In genomic region chr6:11277275-11278206, GRCh38 we compare ENCODE assay signal across 8 cellular contexts. TPM values are rescaled to one million over a fixed set of nuclear protein-coding genes. Genes with fewer than 3 reads are reported as not detected.
A peak's percentile ranks its signal among the peaks of the same experiment; 100 is the strongest.
DNase-seq lines count a peak whose midpoint lies in the region; ATAC-seq and TF ChIP-seq lines count a peak whose summit lies in the region.

No MANE protein-coding gene starts in this region.

- H3K4me1 ChIP-seq in tibial nerve, result peaks cover 0 to 45% (median 25%) of the 10 kb centered on the region in 4 donors

- 63% methylated on average over 14 of the region's 14 CpGs for WGBS in tibial nerve, 2 donors

- no peaks in the 10 kb centered on the region for H3K9me3 Mint-ChIP-seq in activated CD4-positive, alpha-beta memory T cell treated with anti-CD3 and anti-CD28 coated beads for 36 hours

- intact Hi-C loops in activated CD4-positive, alpha-beta memory T cell treated with anti-CD3 and anti-CD28 coated beads for 36 hours (cut with micrococcal nuclease), result loop anchor here (1.0 to 5.0 kb wide), 16 partner anchors 14 to 440 kb away; partner anchors contain the start of genes MAK, NEDD9 and SMIM13

- H3K27me3 ChIP-seq in tibial nerve, result no peaks in the 10 kb centered on the region

- H3K27ac ChIP-seq in tibial nerve, result peak overlapping the region; percentile 11 to 79 (median 56)

- peak; percentile 87 for DNase-seq in AG10803 (ENCODE audit: low read depth)
- DNase-seq in activated CD4-positive, alpha-beta memory T cell treated with anti-CD3 and anti-CD28 coated beads for 36 hours, result peak; percentile 72
- peak; percentile 72 for DNase-seq in iPS-NIHi7 (ENCODE audit: extremely low spot score)
- DNase-seq in tibial nerve (ENCODE audit: low spot score in 2 of 2), result no peak
- no peak for DNase-seq in mesenteric fat pad (ENCODE audit: low spot score)
- no peak for DNase-seq in HUDEP-2 (lab: John Stamatoyannopoulos, UW; ENCODE audit: unreplicated experiment in 76 of 76)

- H3K36me3 ChIP-seq in tibial nerve, result no peaks in the 10 kb centered on the region

- TF ChIP-seq EP300 in tibial nerve (IDR thresholded peaks at IDR 0.05), result peak in 1 of 2 donors; percentile 37

- TF ChIP-seq CTCF in AG10803 (conservative IDR thresholded peaks at IDR 0.05; ENCODE audit: low read length), result no peak
- no peak for TF ChIP-seq CTCF in tibial nerve (IDR thresholded peaks at IDR 0.05)

- TF ChIP-seq POLR2A in tibial nerve (IDR thresholded peaks at IDR 0.05), result no peak

- H3K27ac Mint-ChIP-seq in activated CD4-positive, alpha-beta memory T cell treated with anti-CD3 and anti-CD28 coated beads for 36 hours, result peak overlapping the region; percentile 93

- H3K36me3 Mint-ChIP-seq in activated CD4-positive, alpha-beta memory T cell treated with anti-CD3 and anti-CD28 coated beads for 36 hours, result peaks cover 6% of the 10 kb centered on the region

- no peak overlapping the region for H3K4me3 ChIP-seq in AG10803 (ENCODE audit: low read length)
- no peak overlapping the region for H3K4me3 ChIP-seq in tibial nerve

- H3K9me3 ChIP-seq in tibial nerve, result no peaks in the 10 kb centered on the region

- CTCF ChIA-PET in activated CD4-positive, alpha-beta memory T cell treated with anti-CD3 and anti-CD28 coated beads for 36 hours (lab: Charles Lee), result interaction anchor here (0.6 to 2.5 kb wide), 10 partner anchors 46 to 219 kb away, joined by 3 to 11 read pairs (median 4); partner anchors contain the start of gene NEDD9

- peaks cover 59% of the 10 kb centered on the region for H3K4me1 Mint-ChIP-seq in activated CD4-positive, alpha-beta memory T cell treated with anti-CD3 and anti-CD28 coated beads for 36 hours (ENCODE audit: low read depth)

- POLR2A ChIA-PET in activated CD4-positive, alpha-beta memory T cell treated with anti-CD3 and anti-CD28 coated beads for 36 hours (lab: Charles Lee), result interaction anchor here (0.6 to 4.9 kb wide), 22 partner anchors 12 to 184 kb away, joined by 3 to 51 read pairs (median 4); partner anchors contain the start of genes NEDD9 and SMIM13

- ATAC-seq in GM18861 (IDR thresholded peaks at IDR 0.05; ENCODE audit: unreplicated experiment), result peak; percentile 34
- peak; percentile 45 for ATAC-seq in HG02981 (IDR thresholded peaks at IDR 0.05; ENCODE audit: unreplicated experiment)

- peak overlapping the region; percentile 49 for H3K4me3 Mint-ChIP-seq in activated CD4-positive, alpha-beta memory T cell treated with anti-CD3 and anti-CD28 coated beads for 36 hours

- H3K27me3 Mint-ChIP-seq in activated CD4-positive, alpha-beta memory T cell treated with anti-CD3 and anti-CD28 coated beads for 36 hours, result no peaks in the 10 kb centered on the region

RNA-seq across cellular contexts. Expression of gene NEDD9, which starts 45.1 kb away (rescaled TPM):
- total RNA-seq in activated CD4-positive, alpha-beta memory T cell treated with anti-CD3 and anti-CD28 coated beads for 36 hours, result 10 to 100 TPM; 26.6 to 31.5 TPM
- total RNA-seq in tibial nerve (100 to 1,000 TPM; 107 to 205 (median 130) TPM), mesenteric fat pad (107 TPM)

Comparison
In these comparisons a context has a peak if more than half of its experiments do, and no peak if none do; other contexts are left out.
1. DNase-seq: peak in AG10803 (single experiment), activated CD4-positive, alpha-beta memory T cell treated with anti-CD3 and anti-CD28 coated beads for 36 hours (single experiment) and iPS-NIHi7 (single experiment); none in tibial nerve (0 of 2), mesenteric fat pad (single experiment) and HUDEP-2 (0 of 76).